In genomic region chr2:42092084-42092996, GRCh38 we compare ENCODE assay signal across 10 cellular contexts. TPM values are rescaled to one million over a fixed set of nuclear protein-coding genes. Genes with fewer than 3 reads are reported as not detected.
A peak's percentile ranks its signal among the peaks of the same experiment; 100 is the strongest.
DNase-seq lines count a peak whose midpoint lies in the region; ATAC-seq, FAIRE-seq and TF ChIP-seq lines count a peak whose summit lies in the region.
"Had no signal": no experiment of that assay in that cellular context is flagged by ENCODE, and none has a peak within 500 bp of the region (broad histone marks: within the 10 kb centered on the region; RNA-seq: fewer than 3 reads in every experiment).

No MANE protein-coding gene starts in this region.

- H3K23ac ChIP-seq in H9 (ENCODE audit: insufficient read length, low read depth, low read length), result no peak overlapping the region

- no peak overlapping the region for H3K56ac ChIP-seq in H9 (ENCODE audit: insufficient read length, low read depth, low read length)

- H4K20me1 ChIP-seq in H9 (ENCODE audit: control insufficient read depth, insufficient read depth, insufficient read length) (peaks cover 2% of the 10 kb centered on the region), hepatocyte (ENCODE audit: insufficient read depth, poor library complexity, severe bottlenecking) (no peaks in the 10 kb centered on the region)

- H2BK12ac ChIP-seq in H9 (ENCODE audit: insufficient read length, low read depth, low read length), result no peak overlapping the region

- H2BK20ac ChIP-seq in H9 (ENCODE audit: low read depth, low read length, poor library complexity, severe bottlenecking), result no peak overlapping the region

- peak; percentile 64 to 80 (median 78) for ATAC-seq in pancreas
- no peak for ATAC-seq in HG03342 (IDR thresholded peaks at IDR 0.05; ENCODE audit: unreplicated experiment)
- ATAC-seq in GM21619 (IDR thresholded peaks at IDR 0.05; ENCODE audit: unreplicated experiment), result no peak

- peaks cover 49% of the 10 kb centered on the region for H3K27me3 Mint-ChIP-seq in H9 (ENCODE audit: low read depth)

- H2BK120ac ChIP-seq in H9 (ENCODE audit: low read depth, low read length, poor library complexity, severe bottlenecking), result no peak overlapping the region

- H3K4me3 ChIP-seq in hepatocyte, result no peak overlapping the region
- no peak overlapping the region for H3K4me3 ChIP-seq in pancreas
- no peak overlapping the region for H3K4me3 ChIP-seq in A673 (ENCODE audit: low read depth, low read length, poor library complexity, severe bottlenecking)
- H3K4me3 ChIP-seq: uterus had no signal

- H3K9ac ChIP-seq in H9 (ENCODE audit: extremely low read depth, insufficient read length, low read length), result no peak overlapping the region

- no peak overlapping the region for H2AK5ac ChIP-seq in H9 (ENCODE audit: insufficient read length, low read length)

- no peak overlapping the region for H4K8ac ChIP-seq in H9 (replicated peaks; ENCODE audit: insufficient read length, low read depth, low read length)

- H3K18ac ChIP-seq in H9 (ENCODE audit: insufficient read length, low read depth, low read length), result no peak overlapping the region

- no peaks in the 10 kb centered on the region for H3K36me3 ChIP-seq in hepatocyte (replicated peaks; ENCODE audit: insufficient read depth, low read depth)
- H3K36me3 ChIP-seq in pancreas, result no peaks in the 10 kb centered on the region
- no peaks in the 10 kb centered on the region for H3K36me3 ChIP-seq in A673 (ENCODE audit: insufficient read depth, low read length, poor library complexity, severe bottlenecking)
- H3K36me3 ChIP-seq: uterus had no signal

- no peaks in the 10 kb centered on the region for H3K9me2 ChIP-seq in hepatocyte (replicated peaks; ENCODE audit: insufficient read depth)

- H2BK5ac ChIP-seq in H9 (ENCODE audit: insufficient read length, low read length), result no peak overlapping the region

- no peak overlapping the region for H4K5ac ChIP-seq in H9 (ENCODE audit: insufficient read length, low read depth, low read length)

- no peak overlapping the region for H3K14ac ChIP-seq in H9 (ENCODE audit: insufficient read depth, low read length)

- DNase-seq in H9, result no peak
- peak; percentile 19 for DNase-seq in SKM-1 (lab: John Stamatoyannopoulos, UW; ENCODE audit: unreplicated experiment)
- DNase-seq in hepatocyte (ENCODE audit: low spot score), result peak; percentile 66
- DNase-seq in pancreas, result peak in 2 of 6 donors; percentile 33 to 39
- DNase-seq in A673 (ENCODE audit: low spot score), result no peak
- DNase-seq in NCI-H2107 (lab: John Stamatoyannopoulos, UW), result no peak
- DNase-seq: T-helper 2 cell, uterus had no signal

- H3K79me1 ChIP-seq in H9 (ENCODE audit: insufficient read depth, low read depth, low read length, poor library complexity, severe bottlenecking), result no peaks in the 10 kb centered on the region

- POLR2A ChIA-PET in A673 (lab: Charles Lee; ENCODE audit: low non-redundant PET), result interaction anchor here (0.6 kb wide), 1 partner anchor 228 kb away, joined by 4 read pairs; no protein-coding TSS in a partner anchor

- TF ChIP-seq CTCF in H9 (conservative IDR thresholded peaks at IDR 0.05) (no peak), hepatocyte (IDR thresholded peaks at IDR 0.05; ENCODE audit: poor library complexity) (no peak), pancreas (IDR thresholded peaks at IDR 0.05) (no peak), A673 (conservative IDR thresholded peaks at IDR 0.05; ENCODE audit: low read depth, low read length) (no peak)

- H3K27ac ChIP-seq in H9 (ENCODE audit: insufficient read length, low read depth, low read length) (no peak overlapping the region), hepatocyte (peak overlapping the region; percentile 67), pancreas (peak overlapping the region in 2 of 4 donors; percentile 29 to 30), A673 (ENCODE audit: low read depth, low read length, poor library complexity, severe bottlenecking) (no peak overlapping the region)
- H3K27ac ChIP-seq: uterus had no signal

- intact Hi-C loops in pancreas (cut with DNase I), result loop anchor here in 2 of 3 donors (10.0 kb wide), 2 partner anchors 102 to 232 kb away; no protein-coding TSS in a partner anchor
- intact Hi-C loops in A673 (cut with micrococcal nuclease; ENCODE audit: unreplicated experiment), result loop anchor here (5.0 kb wide), 1 partner anchor 570 kb away; no protein-coding TSS in a partner anchor

- H3K4me2 ChIP-seq in H9 (ENCODE audit: insufficient read depth, insufficient read length, low read length) (peak overlapping the region; percentile 17), hepatocyte (peak overlapping the region; percentile 67)

- peaks cover 7% of the 10 kb centered on the region; the same call in 1 of the 2 replicates for H3K4me1 ChIP-seq in H9 (ENCODE audit: insufficient read depth, low read length)
- H3K4me1 ChIP-seq in hepatocyte (ENCODE audit: insufficient read depth), result peaks cover 18% of the 10 kb centered on the region
- peaks cover 0 to 8% (median 7%) of the 10 kb centered on the region in 3 donors for H3K4me1 ChIP-seq in pancreas
- H3K4me1 ChIP-seq in A673 (ENCODE audit: insufficient read depth, low read length, poor library complexity, severe bottlenecking), result peaks cover 4% of the 10 kb centered on the region
- H3K4me1 ChIP-seq: uterus had no signal

- H2BK15ac ChIP-seq in H9 (ENCODE audit: low read depth, low read length), result no peak overlapping the region

- no peak overlapping the region for H3T11ph ChIP-seq in H9 (ENCODE audit: low read length)

- no peak overlapping the region for H4K91ac ChIP-seq in H9 (ENCODE audit: insufficient read length, low read depth, low read length)

- no peaks in the 10 kb centered on the region for H3K9me3 Mint-ChIP-seq in H9

- no peak overlapping the region for H3K27ac Mint-ChIP-seq in H9

- H2AFZ ChIP-seq in H9 (ENCODE audit: low read length) (no peak overlapping the region), hepatocyte (no peak overlapping the region)

- no peaks in the 10 kb centered on the region for H3K23me2 ChIP-seq in H9 (ENCODE audit: insufficient read length, low read depth, low read length, poor library complexity, severe bottlenecking)

- H3K9me3 ChIP-seq in H9 (ENCODE audit: control insufficient read depth, low read depth, low read length) (no peaks in the 10 kb centered on the region), hepatocyte (ENCODE audit: low read depth) (no peaks in the 10 kb centered on the region), pancreas (no peaks in the 10 kb centered on the region), A673 (ENCODE audit: low read depth, low read length, poor library complexity, severe bottlenecking) (no peaks in the 10 kb centered on the region)
- H3K9me3 ChIP-seq: uterus had no signal

- H3K4ac ChIP-seq in H9 (ENCODE audit: low read depth, low read length), result no peak overlapping the region; the same call in 1 of the 2 replicates

- no TSS peak for BruUV-seq in A673 (replicated peaks; lab: Mats Ljungman, UMichigan)

- no CpG with 5 or more reads among the region's 7 CpGs for WGBS in H9 (ENCODE audit: extremely low coverage, insufficient read length, low lambda C conversion rate)
- 13% methylated on average over 7 of the region's 7 CpGs for WGBS in hepatocyte (ENCODE audit: low lambda C conversion rate, missing lambda C conversion rate)
- WGBS in pancreas, 2 donors, result 18 to 19% methylated on average over 7 of the region's 7 CpGs

- H3K4me1 Mint-ChIP-seq in H9, result peaks cover 17 to 19% of the 10 kb centered on the region in 2 experiments

- FAIRE-seq in pancreas (lab: Jason Lieb, UNC), result no peak

- H3K36me3 Mint-ChIP-seq in H9 (ENCODE audit: insufficient read depth in 1 of 3, low read depth in 3 of 3), result no peaks in the 10 kb centered on the region

- CTCF ChIA-PET in A673 (lab: Charles Lee), result no interaction called here

- no peaks in the 10 kb centered on the region; the same call in 1 of the 2 replicates for H3K27me3 ChIP-seq in H9 (ENCODE audit: insufficient read depth, low read length)
- H3K27me3 ChIP-seq in hepatocyte, result no peaks in the 10 kb centered on the region
- H3K27me3 ChIP-seq in pancreas, result no peaks in the 10 kb centered on the region
- no peaks in the 10 kb centered on the region for H3K27me3 ChIP-seq in A673 (replicated peaks; ENCODE audit: insufficient read depth, low read depth, low read length, poor library complexity)
- H3K27me3 ChIP-seq: uterus had no signal

- H3K79me2 ChIP-seq in H9 (ENCODE audit: insufficient read depth, low read length) (no peaks in the 10 kb centered on the region), hepatocyte (no peaks in the 10 kb centered on the region)

- no peak overlapping the region; a peak in 1 of 5 replicates for H3K4me3 Mint-ChIP-seq in H9

RNA-seq across cellular contexts. Expression of gene PKDCC, which starts 44.5 kb away (rescaled TPM):
- total RNA-seq in H9 (2021), result 134 and 135 TPM in 2 replicates
- total RNA-seq in hepatocyte, result 278 and 339 TPM in 2 replicates
- polyA plus RNA-seq in hepatocyte, result 270 and 281 TPM in 2 replicates
- 10 to 100 TPM in 4 of 6 donors, 1 to 10 TPM in 2; 8.1 to 34.0 (median 15.9) TPM for total RNA-seq in pancreas
- 10 to 100 TPM; 35.8 to 60.9 TPM for polyA plus RNA-seq in pancreas
- total RNA-seq in A673 (2021), result 77.5 and 82.2 TPM in 2 replicates

Comparison
In these comparisons a context has a peak if more than half of its experiments do, and no peak if none do; other contexts are left out.
1. DNase-seq: peak in SKM-1 (single experiment) and hepatocyte (single experiment); none in H9 (single experiment), A673 (single experiment) and NCI-H2107 (single experiment).
2. ATAC-seq: peak in pancreas (4 of 4); none in HG03342 (single experiment) and GM21619 (single experiment).